In genomic region chr10:101217450-101218281, GRCh38 we compare ENCODE assay signal across 10 cellular contexts. TPM values are rescaled to one million over a fixed set of nuclear protein-coding genes. Genes with fewer than 3 reads are reported as not detected.
DNase-seq lines count a peak whose midpoint lies in the region; ATAC-seq and TF ChIP-seq lines count a peak whose summit lies in the region.
"Had no signal": no experiment of that assay in that cellular context is flagged by ENCODE, and none has a peak within 500 bp of the region (broad histone marks: within the 10 kb centered on the region; RNA-seq: fewer than 3 reads in every experiment).

No MANE protein-coding gene starts in this region.

- no peak overlapping the region for H2BK20ac ChIP-seq in IMR-90 (ENCODE audit: low read depth, low read length)

- dilution Hi-C loops in IMR-90 (cut with HindIII; ENCODE audit: low sequenced_read_pairs, unreplicated experiment): no loop called here

- H3K4me3 Mint-ChIP-seq in Calu3 (ENCODE audit: low read depth, unreplicated experiment): no peak overlapping the region

- no peak overlapping the region for H4K91ac ChIP-seq in IMR-90 (ENCODE audit: insufficient read depth, low read depth, low read length)

- H3K14ac ChIP-seq in IMR-90 (replicated peaks; ENCODE audit: low read depth, low read length): no peak overlapping the region

- H2AK5ac ChIP-seq in IMR-90 (ENCODE audit: low read depth, low read length) (no peak overlapping the region), mesendoderm (ENCODE audit: low read length) (no peak overlapping the region)

- H3K79me2 ChIP-seq in mesendoderm (ENCODE audit: control insufficient read depth, insufficient read depth, low read length): no peaks in the 10 kb centered on the region

- H3K4me3 ChIP-seq in IMR-90 (ENCODE audit: insufficient read depth, low read depth, low read length): no peak overlapping the region
- H3K4me3 ChIP-seq in astrocyte of the spinal cord (ENCODE audit: low read depth, low read length): no peak overlapping the region
- H3K4me3 ChIP-seq in mesendoderm (ENCODE audit: low read length): no peak overlapping the region

- H2BK15ac ChIP-seq in IMR-90 (ENCODE audit: low read depth, low read length): no peak overlapping the region
- no peak overlapping the region for H2BK15ac ChIP-seq in mesendoderm (replicated peaks; ENCODE audit: low read depth)

- no peak for TF ChIP-seq POLR2A in IMR-90 (IDR thresholded peaks at IDR 0.05; ENCODE audit: low read depth, low read length)

- no peaks in the 10 kb centered on the region for H3K36me3 Mint-ChIP-seq in Calu3 (ENCODE audit: insufficient read depth, unreplicated experiment)

- H3K9me1 ChIP-seq in IMR-90 (ENCODE audit: insufficient read depth, low read length): 0 out of 2 replicates have a peak, but pooled peaks cover 5% of the 10 kb centered on the region

- no peak overlapping the region for H3K4me2 ChIP-seq in IMR-90 (ENCODE audit: low read depth, low read length)
- no peak overlapping the region for H3K4me2 ChIP-seq in mesendoderm (ENCODE audit: low read length)

- DNase-seq in Calu3 (peak; percentile 48), IMR-90 (peak; percentile 36), astrocyte of the spinal cord (ENCODE audit: low read depth, low spot score) (no peak), mesendoderm (peak; percentile 94), MV-4-11 (lab: John Stamatoyannopoulos, UW) (no peak), NCI-H774 (lab: John Stamatoyannopoulos, UW) (no peak), COLO829 (ENCODE audit: low spot score) (no peak)

- peaks cover 21% of the 10 kb centered on the region for H4K20me1 ChIP-seq in IMR-90 (ENCODE audit: insufficient read depth, low read length)

- POLR2A ChIA-PET in IMR-90 (lab: Charles Lee; ENCODE audit: unreplicated experiment): no interaction called here

- H3K4me1 Mint-ChIP-seq in Calu3 (ENCODE audit: low read depth, unreplicated experiment): peaks cover 6% of the 10 kb centered on the region

- H3K27ac Mint-ChIP-seq in Calu3 (ENCODE audit: unreplicated experiment): no peak overlapping the region

- no peak overlapping the region for H3K4ac ChIP-seq in IMR-90 (ENCODE audit: low read depth, low read length)
- no peak overlapping the region for H3K4ac ChIP-seq in mesendoderm (ENCODE audit: low read depth, low read length)

- H3K23ac ChIP-seq in IMR-90 (ENCODE audit: low read depth, low read length) (no peak overlapping the region), mesendoderm (ENCODE audit: low read length) (no peak overlapping the region)

- H3K9ac ChIP-seq in IMR-90 (ENCODE audit: low read depth, low read length) (no peak overlapping the region), mesendoderm (ENCODE audit: low read length) (no peak overlapping the region)

- H3K27me3 Mint-ChIP-seq in Calu3 (ENCODE audit: unreplicated experiment): peaks cover 88% of the 10 kb centered on the region

- H4K5ac ChIP-seq in IMR-90 (ENCODE audit: low read depth, low read length) (no peak overlapping the region), mesendoderm (ENCODE audit: low read length) (no peak overlapping the region)

- TF ChIP-seq CTCF in Calu3 (IDR thresholded peaks at IDR 0.05; ENCODE audit: unreplicated experiment) (no peak), IMR-90 (conservative IDR thresholded peaks at IDR 0.05; ENCODE audit: low read depth, low read length) (peak; percentile 39), astrocyte of the spinal cord (IDR thresholded peaks at IDR 0.05; ENCODE audit: low read depth, low read length) (peak; percentile 42)

- H3K36me3 ChIP-seq in IMR-90 (ENCODE audit: control insufficient read depth, insufficient read depth, low read length) (no peaks in the 10 kb centered on the region), mesendoderm (ENCODE audit: control insufficient read depth, insufficient read depth, low read length) (no peaks in the 10 kb centered on the region)

- no peak overlapping the region for H3K56ac ChIP-seq in IMR-90 (ENCODE audit: extremely low read depth, insufficient read depth, low read length)
- no peak overlapping the region for H3K56ac ChIP-seq in mesendoderm (ENCODE audit: low read length)

- no TSS peak for BruUV-seq in Calu3 (replicated peaks; lab: Mats Ljungman, UMichigan)
- BruUV-seq in IMR-90 (replicated peaks; lab: Mats Ljungman, UMichigan): no TSS peak

- intact Hi-C loops in Calu3 (cut with micrococcal nuclease; ENCODE audit: unreplicated experiment): no loop called here
- intact Hi-C loops in IMR-90 (cut with micrococcal nuclease): no loop called here

- 0 out of 2 replicates have a peak, but pooled peaks have one; percentile 13 for TF ChIP-seq RAD21 in IMR-90 (IDR thresholded peaks at IDR 0.05; ENCODE audit: low read length)

- H3K79me1 ChIP-seq in IMR-90 (ENCODE audit: low read depth in 1 of 2, low read length in 2 of 2): no peaks in the 10 kb centered on the region
- H3K79me1 ChIP-seq in mesendoderm (ENCODE audit: low read length): no peaks in the 10 kb centered on the region

- H4K8ac ChIP-seq in IMR-90 (ENCODE audit: low read depth in 2 of 2, low read length in 2 of 2): no peak overlapping the region
- H4K8ac ChIP-seq in mesendoderm (ENCODE audit: low read depth, low read length): no peak overlapping the region

- H2AFZ ChIP-seq in IMR-90 (replicated peaks; ENCODE audit: low read length, poor library complexity): peak overlapping the region; percentile 2

- H3K27me3 ChIP-seq in IMR-90 (ENCODE audit: control insufficient read depth, insufficient read depth, low read length) (peaks cover 79% of the 10 kb centered on the region), mesendoderm (ENCODE audit: insufficient read depth, low read length, poor library complexity) (peaks cover 73% of the 10 kb centered on the region)

- peaks cover 4% of the 10 kb centered on the region for H3K9me3 ChIP-seq in IMR-90 (ENCODE audit: control insufficient read depth, insufficient read depth, low read length)

- no peaks in the 10 kb centered on the region for H3K9me3 Mint-ChIP-seq in Calu3 (ENCODE audit: low read depth, unreplicated experiment)
- H3K9me3 Mint-ChIP-seq: activated T-helper 2 cell treated with anti-CD3 and anti-CD28 coated beads, Interferon-gamma antibody, Interleukin-2, Interleukin-4, amounts not matched to agents 10 μg/mL and 5 μg/mL and 100 μg/mL, durations not matched to agents 14 hours and 24 hours and 36 hours had no signal

- in situ Hi-C loops in IMR-90 (cut with MboI; ENCODE audit: low sequenced_read_pairs) (loop anchor here (10.0 kb wide), 1 partner anchor 227 kb away; no protein-coding TSS in a partner anchor), astrocyte of the spinal cord (cut with HindIII; ENCODE audit: low sequenced_read_pairs) (no loop called here)

- no peak overlapping the region for H2AK9ac ChIP-seq in IMR-90 (replicated peaks; ENCODE audit: low read depth, low read length, poor library complexity)

- ATAC-seq in IMR-90 (ENCODE audit: low read depth) (no peak; the same call in 1 of the 2 replicates), GM21447 (IDR thresholded peaks at IDR 0.05; ENCODE audit: unreplicated experiment) (no peak)

- no peak overlapping the region for H3K18ac ChIP-seq in IMR-90 (ENCODE audit: low read depth, low read length)
- H3K18ac ChIP-seq in mesendoderm (ENCODE audit: low read length): no peak overlapping the region

- H2BK120ac ChIP-seq in IMR-90 (ENCODE audit: low read depth, low read length) (no peak overlapping the region), mesendoderm (ENCODE audit: low read depth, low read length) (no peak overlapping the region)

- H3K27ac ChIP-seq in IMR-90 (ENCODE audit: insufficient read depth, low read length) (no peak overlapping the region), mesendoderm (ENCODE audit: low read depth, low read length) (no peak overlapping the region)
- H3K27ac ChIP-seq: skin epidermis had no signal

- 4% methylated on average over 37 of the region's 68 CpGs; no CpG with 5 or more reads in 1 of the 2 experiments for WGBS in IMR-90 (ENCODE audit: extremely low coverage in 2 of 2, insufficient read length in 1 of 2), 2 experiments
- WGBS in mesendoderm (ENCODE audit: extremely low coverage, insufficient coverage, low lambda C conversion rate): no CpG with 5 or more reads among the region's 68 CpGs

- CTCF ChIA-PET in Calu3 (lab: Charles Lee): no interaction called here
- CTCF ChIA-PET in IMR-90 (lab: Yijun Ruan, JAX): interaction anchor here (0.7 to 1.0 kb wide), 2 partner anchors 71 to 249 kb away, joined by 3 to 5 read pairs; no protein-coding TSS in a partner anchor

- H2BK5ac ChIP-seq in IMR-90 (ENCODE audit: low read depth, low read length, poor library complexity, severe bottlenecking) (no peak overlapping the region), mesendoderm (ENCODE audit: low read length) (no peak overlapping the region)

- H3K4me1 ChIP-seq in IMR-90 (ENCODE audit: control insufficient read depth, insufficient read depth, low read length) (no peaks in the 10 kb centered on the region; the same call in 1 of the 2 replicates), mesendoderm (ENCODE audit: control insufficient read depth, low read depth, low read length) (no peaks in the 10 kb centered on the region)

TF ChIP-seq in IMR-90, 13 proteins besides CTCF, POLR2A, EP300 and RAD21:
- TF ChIP-seq RFX5 (IDR thresholded peaks at IDR 0.05; ENCODE audit: low read depth, low read length) (peak; percentile 46; the same call in 1 of the 2 replicates), CHD1 (IDR thresholded peaks at IDR 0.05; ENCODE audit: low read depth, low read length) (no peak), MXI1 (IDR thresholded peaks at IDR 0.05; ENCODE audit: borderline replicate concordance, low read depth, low read length) (no peak), CEBPB (IDR thresholded peaks at IDR 0.05; ENCODE audit: low read depth, low read length) (no peak)

RNA-seq across cellular contexts. Expression of gene LBX1, which starts 11.6 kb away (rescaled TPM):
- total RNA-seq in Calu3 (2022) (not detected in 2 replicates), IMR-90 (2012; rRNA removed) (not detected in 2 replicates)
- not detected in 2 replicates for polyA plus RNA-seq in IMR-90 (2012; rRNA removed)
- not detected in 2 replicates for polyA plus RNA-seq in IMR-90 (2012; cell fraction: cytosol; rRNA removed)
- not detected in 2 replicates for polyA plus RNA-seq in IMR-90 (2012; cell fraction: nucleus; rRNA removed; ENCODE audit: low replicate concordance)
- not detected for polyA plus RNA-seq in mesendoderm (2013, experiment 1 of 2)
- not detected for polyA plus RNA-seq in mesendoderm (2013, experiment 2 of 2)
- total RNA-seq: activated T-helper 2 cell treated with anti-CD3 and anti-CD28 coated beads, Interferon-gamma antibody, Interleukin-2, Interleukin-4, amounts not matched to agents 10 μg/mL and 5 μg/mL and 100 μg/mL, durations not matched to agents 14 hours and 24 hours and 36 hours had no signal

Comparison
In these comparisons a context has a peak if more than half of its experiments do, and no peak if none do; other contexts are left out.
1. DNase-seq: peak in Calu3 (single experiment), IMR-90 (single experiment) and mesendoderm (single experiment); none in astrocyte of the spinal cord (single experiment), MV-4-11 (single experiment), NCI-H774 (single experiment) and COLO829 (single experiment).